Comparison of ENCODE assay signal across 18 cellular contexts in the genomic region with DNA sequence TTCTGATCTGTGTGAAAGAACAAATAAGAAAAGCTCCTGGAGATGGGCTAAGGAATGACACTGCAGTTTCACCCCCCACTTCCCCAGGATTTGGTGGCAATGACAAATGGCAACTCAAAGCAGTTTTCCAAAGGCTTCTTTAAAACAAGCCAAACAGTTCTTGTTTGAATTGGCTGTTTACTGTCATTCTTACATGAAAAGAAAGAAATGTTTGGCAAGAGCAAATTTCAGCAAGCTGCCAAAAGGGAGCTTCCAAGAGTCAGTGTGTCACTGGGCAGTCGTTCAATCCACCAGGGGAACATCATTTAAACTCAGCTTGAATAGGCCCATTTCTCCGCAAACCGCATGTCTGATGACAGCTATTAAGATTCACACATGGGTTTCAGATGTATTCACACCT.
DNase-seq lines count a peak whose midpoint lies in the region; ATAC-seq and TF ChIP-seq lines count a peak whose summit lies in the region.
"Had no signal": no experiment of that assay in that cellular context is flagged by ENCODE, and none has a peak within 500 bp of the region (broad histone marks: within the 10 kb centered on the region; RNA-seq: fewer than 3 reads in every experiment).

No MANE protein-coding gene starts in this region.

- H3K4me3 Mint-ChIP-seq in mesothelial cell of epicardium = no peak overlapping the region
- H3K4me3 Mint-ChIP-seq: HFFc6, IgD-negative memory B cell had no signal

- H3K9me3 Mint-ChIP-seq in mesothelial cell of epicardium = no peaks in the 10 kb centered on the region
- H3K9me3 Mint-ChIP-seq: HFFc6, IgD-negative memory B cell had no signal

- peak overlapping the region; percentile 74 for H3K27ac Mint-ChIP-seq in mesothelial cell of epicardium
- H3K27ac Mint-ChIP-seq: HFFc6, IgD-negative memory B cell had no signal

- H3K4me3 ChIP-seq in AG10803 (ENCODE audit: low read length) = no peak overlapping the region
- H3K4me3 ChIP-seq: cardiac muscle cell, mucosa of descending colon, SJCRH30, uterus had no signal

- H3K27me3 Mint-ChIP-seq in mesothelial cell of epicardium (ENCODE audit: low read depth) = no peaks in the 10 kb centered on the region

- H3K4me1 Mint-ChIP-seq in mesothelial cell of epicardium = peaks cover 68% of the 10 kb centered on the region
- H3K4me1 Mint-ChIP-seq: IgD-negative memory B cell had no signal

- ATAC-seq in GM18498 (IDR thresholded peaks at IDR 0.05; ENCODE audit: unreplicated experiment) (no peak), GM18502 (IDR thresholded peaks at IDR 0.05; ENCODE audit: poor library complexity, unreplicated experiment) (no peak), HG02759 (IDR thresholded peaks at IDR 0.05; ENCODE audit: unreplicated experiment) (no peak)
- ATAC-seq: mucosa of descending colon; stimulated activated naive CD8-positive, alpha-beta T cell treated with anti-CD3 and anti-CD28 coated beads, Interleukin-15, Interleukin-2, amounts not matched to agents 100 U/mL and 50 U/mL, for 24 hours had no signal

- TF ChIP-seq CTCF in AG10803 (conservative IDR thresholded peaks at IDR 0.05; ENCODE audit: low read length) (no peak), mesothelial cell of epicardium (IDR thresholded peaks at IDR 0.05; ENCODE audit: unreplicated experiment) (no peak)

- no peaks in the 10 kb centered on the region for H3K36me3 Mint-ChIP-seq in mesothelial cell of epicardium
- H3K36me3 Mint-ChIP-seq: IgD-negative memory B cell had no signal

- DNase-seq in AG10803 (ENCODE audit: low read depth) (peak; percentile 62), NCI-H446 treated with DMSO at 0.1 percent for 48 hours (lab: John Stamatoyannopoulos, UW) (peak; percentile 83), dermis microvascular lymphatic vessel endothelial cell (ENCODE audit: low read depth in 2 of 2) (peak; percentile 15 to 18), mesothelial cell of epicardium (ENCODE audit: low spot score in 2 of 2, unreplicated experiment in 2 of 2) (no peak)
- no peak for DNase-seq in stimulated activated CD4-positive, alpha-beta T cell treated with anti-CD3 and anti-CD28 coated beads, Interleukin-4, amount 100 ng/mL, for 24 hours
- DNase-seq: activated CD4-positive, alpha-beta T cell treated with anti-CD3 and anti-CD28 coated beads for 48 hours; activated naive CD4-positive, alpha-beta T cell treated with anti-CD3 and anti-CD28 coated beads, Interleukin-2, amount 50 U/mL, for 16 hours; activated T-cell treated with anti-CD3 and anti-CD28 coated beads for 4 hours; HFFc6; SJCRH30; stimulated activated naive CD8-positive, alpha-beta T cell treated with anti-CD3 and anti-CD28 coated beads, Interleukin-15, Interleukin-2, amounts not matched to agents 100 U/mL and 50 U/mL, for 24 hours had no signal

Comparison
In these comparisons a context has a peak if more than half of its experiments do, and no peak if none do; other contexts are left out.
1. DNase-seq: peak in AG10803 (single experiment), NCI-H446 treated with DMSO at 0.1 percent for 48 hours (single experiment) and dermis microvascular lymphatic vessel endothelial cell (2 of 2); none in mesothelial cell of epicardium (0 of 2) and stimulated activated CD4-positive, alpha-beta T cell treated with anti-CD3 and anti-CD28 coated beads, Interleukin-4, amount 100 ng/mL, for 24 hours (single experiment).